10 cellular contexts compared by ENCODE assay signal in the genomic region with DNA sequence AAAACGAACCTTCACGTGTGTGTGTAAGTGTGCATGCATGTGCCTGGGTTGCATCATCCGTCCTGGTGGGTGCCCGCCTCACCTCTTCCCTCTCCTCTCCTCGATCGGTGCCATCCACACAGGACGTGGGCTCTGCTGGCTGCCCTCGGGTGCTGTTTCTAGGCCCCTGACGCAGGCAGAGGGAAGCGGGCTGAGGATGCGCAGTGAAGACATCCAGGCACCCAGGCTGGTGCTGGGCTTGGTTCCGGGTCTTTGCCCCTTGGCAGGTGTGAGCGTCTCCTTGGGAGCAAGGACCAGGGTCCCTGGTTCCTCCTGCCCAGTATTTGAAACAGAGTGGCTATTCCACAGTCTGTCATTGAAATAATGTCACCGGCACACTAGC. TPM values are rescaled to one million over a fixed set of nuclear protein-coding genes. Genes with fewer than 3 reads are reported as not detected.
DNase-seq lines count a peak whose midpoint lies in the region; ATAC-seq and TF ChIP-seq lines count a peak whose summit lies in the region.
"Had no signal": no experiment of that assay in that cellular context is flagged by ENCODE, and none has a peak within 500 bp of the region (broad histone marks: within the 10 kb centered on the region; RNA-seq: fewer than 3 reads in every experiment).

No MANE protein-coding gene starts in this region.

- H3K36me3 ChIP-seq in neuronal stem cell (replicated peaks in 1 of 2; ENCODE audit: control insufficient read depth in 2 of 2, insufficient read depth in 2 of 2, low read length in 2 of 2) (peaks cover 0 to 2% of the 10 kb centered on the region in 2 donors), thoracic aorta (no peaks in the 10 kb centered on the region)

- WGBS in neuronal stem cell (ENCODE audit: extremely low coverage in 2 of 2, insufficient read length in 2 of 2, insufficient replicate concordance in 1 of 2), 2 donors, result no CpG with 5 or more reads among the region's 14 CpGs

- H3K4me3 Mint-ChIP-seq in activated naive CD4-positive, alpha-beta T cell treated with anti-CD3 and anti-CD28 coated beads, Interleukin-2, amount 10 ng/mL, durations not matched to agents 7 days and 5 days, result peak overlapping the region; percentile 44
- H3K4me3 Mint-ChIP-seq: mesothelial cell of epicardium had no signal

- TF ChIP-seq CTCF in choroid plexus epithelial cell (conservative IDR thresholded peaks at IDR 0.05; ENCODE audit: low read depth, low read length) (no peak), thoracic aorta (IDR thresholded peaks at IDR 0.05) (no peak)

- peaks cover 9 to 16% of the 10 kb centered on the region in 2 donors for H3K4me1 ChIP-seq in neuronal stem cell (ENCODE audit: control insufficient read depth in 2 of 2, insufficient read depth in 1 of 2, low read depth in 1 of 2, low read length in 2 of 2)
- peaks cover 0 to 17% of the 10 kb centered on the region in 2 donors for H3K4me1 ChIP-seq in thoracic aorta (ENCODE audit: control insufficient read depth in 1 of 2, low read depth in 2 of 2)

- H3K9me3 ChIP-seq in neuronal stem cell (replicated peaks in 1 of 2; ENCODE audit: control insufficient read depth in 2 of 2, insufficient read depth in 1 of 2, low read depth in 1 of 2, low read length in 2 of 2) (peaks cover 0 to 3% of the 10 kb centered on the region in 2 donors), thoracic aorta (no peaks in the 10 kb centered on the region)

- no peak for DNase-seq in activated naive CD4-positive, alpha-beta T cell treated with anti-CD3 and anti-CD28 coated beads, Interleukin-2, amount 10 ng/mL, durations not matched to agents 7 days and 5 days
- no peak for DNase-seq in activated naive CD4-positive, alpha-beta T cell treated with anti-CD3 and anti-CD28 coated beads, Interleukin-2, amount 50 U/mL, for 72 hours (ENCODE audit: low spot score in 2 of 2)
- no peak for DNase-seq in choroid plexus epithelial cell (ENCODE audit: low read depth)
- DNase-seq in neuronal stem cell (ENCODE audit: low spot score), result no peak
- DNase-seq in thoracic aorta (ENCODE audit: low spot score), result no peak
- no peak for DNase-seq in DMS53 (lab: John Stamatoyannopoulos, UW)
- no peak for DNase-seq in glomerular visceral epithelial cell (ENCODE audit: extremely low spot score)

- no peak overlapping the region for H3K27ac Mint-ChIP-seq in activated naive CD4-positive, alpha-beta T cell treated with anti-CD3 and anti-CD28 coated beads, Interleukin-2, amount 10 ng/mL, durations not matched to agents 7 days and 5 days
- no peak overlapping the region for H3K27ac Mint-ChIP-seq in activated naive CD4-positive, alpha-beta T cell treated with anti-CD3 and anti-CD28 coated beads, Interleukin-2, amount 50 U/mL, for 72 hours
- H3K27ac Mint-ChIP-seq: activated T-helper 2 cell treated with anti-CD3 and anti-CD28 coated beads, Interferon-gamma antibody, Interleukin-2, Interleukin-4, amounts not matched to agents 10 μg/mL and 5 μg/mL and 100 μg/mL, durations not matched to agents 14 hours and 24 hours and 36 hours; mesothelial cell of epicardium had no signal

- CTCF ChIA-PET in activated naive CD4-positive, alpha-beta T cell treated with anti-CD3 and anti-CD28 coated beads, Interleukin-2, amount 10 ng/mL, durations not matched to agents 7 days and 5 days (lab: Charles Lee), result no interaction called here

- H3K23ac ChIP-seq in neuronal stem cell (ENCODE audit: low read depth, low read length, poor library complexity), result peak overlapping the region; percentile 28

- H3K14ac ChIP-seq in neuronal stem cell (ENCODE audit: low read length), result no peak overlapping the region

- H2BK120ac ChIP-seq in neuronal stem cell (ENCODE audit: low read depth, low read length), result no peak overlapping the region

- peak overlapping the region; percentile 92 for H2AFZ ChIP-seq in neuronal stem cell (ENCODE audit: low read length)

- peak overlapping the region; percentile 20 for H4K8ac ChIP-seq in neuronal stem cell (ENCODE audit: low read depth, low read length)

- H3K4me2 ChIP-seq in neuronal stem cell (ENCODE audit: insufficient read depth, low read length, poor library complexity, severe bottlenecking), result no peak overlapping the region

- no peaks in the 10 kb centered on the region for H3K79me1 ChIP-seq in neuronal stem cell (ENCODE audit: low read depth, low read length)

- peaks cover 10% of the 10 kb centered on the region for H3K27me3 Mint-ChIP-seq in activated naive CD4-positive, alpha-beta T cell treated with anti-CD3 and anti-CD28 coated beads, Interleukin-2, amount 10 ng/mL, durations not matched to agents 7 days and 5 days

- H3K27ac ChIP-seq in neuronal stem cell (replicated peaks; ENCODE audit: low read length) (no peak overlapping the region), thoracic aorta (peak overlapping the region in 1 of 2 donors; percentile 69)

- H3K4me3 ChIP-seq in choroid plexus epithelial cell (ENCODE audit: low read depth, low read length) (peak overlapping the region; percentile 2), neuronal stem cell (ENCODE audit: low read length in 2 of 2) (peak overlapping the region in 1 of 2 donors; percentile 59), thoracic aorta (peak overlapping the region; percentile 66)

- no peak overlapping the region for H4K91ac ChIP-seq in neuronal stem cell (ENCODE audit: low read depth, low read length, poor library complexity)

- H3K27me3 ChIP-seq in neuronal stem cell (ENCODE audit: control insufficient read depth in 3 of 3, insufficient read depth in 3 of 3, low read depth in 1 of 3, low read length in 3 of 3) (peaks cover 0 to 4% (median 0%) of the 10 kb centered on the region in 3 experiments), thoracic aorta (replicated peaks; ENCODE audit: insufficient read depth) (no peaks in the 10 kb centered on the region)

- no peak overlapping the region for H3K4ac ChIP-seq in neuronal stem cell (ENCODE audit: low read length)

- peaks cover 6% of the 10 kb centered on the region for H3K4me1 Mint-ChIP-seq in activated naive CD4-positive, alpha-beta T cell treated with anti-CD3 and anti-CD28 coated beads, Interleukin-2, amount 10 ng/mL, durations not matched to agents 7 days and 5 days
- H3K4me1 Mint-ChIP-seq: mesothelial cell of epicardium had no signal

- H3K36me3 Mint-ChIP-seq in activated naive CD4-positive, alpha-beta T cell treated with anti-CD3 and anti-CD28 coated beads, Interleukin-2, amount 10 ng/mL, durations not matched to agents 7 days and 5 days, result no peaks in the 10 kb centered on the region
- H3K36me3 Mint-ChIP-seq in activated naive CD4-positive, alpha-beta T cell treated with anti-CD3 and anti-CD28 coated beads, Interleukin-2, amount 50 U/mL, for 72 hours, result no peaks in the 10 kb centered on the region
- H3K36me3 Mint-ChIP-seq: mesothelial cell of epicardium had no signal

- no peaks in the 10 kb centered on the region for H3K9me3 Mint-ChIP-seq in activated naive CD4-positive, alpha-beta T cell treated with anti-CD3 and anti-CD28 coated beads, Interleukin-2, amount 10 ng/mL, durations not matched to agents 7 days and 5 days
- no peaks in the 10 kb centered on the region for H3K9me3 Mint-ChIP-seq in activated naive CD4-positive, alpha-beta T cell treated with anti-CD3 and anti-CD28 coated beads, Interleukin-2, amount 50 U/mL, for 72 hours
- H3K9me3 Mint-ChIP-seq: activated T-helper 2 cell treated with anti-CD3 and anti-CD28 coated beads, Interferon-gamma antibody, Interleukin-2, Interleukin-4, amounts not matched to agents 10 μg/mL and 5 μg/mL and 100 μg/mL, durations not matched to agents 14 hours and 24 hours and 36 hours; mesothelial cell of epicardium had no signal

- H3K18ac ChIP-seq in neuronal stem cell (ENCODE audit: low read length), result peak overlapping the region; percentile 24

- ATAC-seq in activated naive CD4-positive, alpha-beta T cell treated with anti-CD3 and anti-CD28 coated beads, Interleukin-2, amount 50 U/mL, for 72 hours, result no peak
- ATAC-seq in thoracic aorta (ENCODE audit: insufficient number of reproducible peaks, low FRiP score, low read depth), result no peak
- ATAC-seq in activated CD4-positive, CD25-positive, alpha-beta regulatory T cell treated with anti-CD3 and anti-CD28 coated beads, Interleukin-2, amount 50 U/mL, for 24 hours, result no peak

- no peak overlapping the region for H3K9ac ChIP-seq in neuronal stem cell (ENCODE audit: low read depth, low read length, poor library complexity)

- no peak overlapping the region for H2BK12ac ChIP-seq in neuronal stem cell (ENCODE audit: low read length)

- H2AK5ac ChIP-seq in neuronal stem cell (ENCODE audit: low read depth, low read length), result peak overlapping the region; percentile 60

- H2BK5ac ChIP-seq in neuronal stem cell (ENCODE audit: low read length), result peak overlapping the region; percentile 84

- peak overlapping the region; percentile 14 for H2BK15ac ChIP-seq in neuronal stem cell (ENCODE audit: low read length)

RNA-seq across cellular contexts. Expression of a gene that starts 6.2 kb away (rescaled TPM):
- total RNA-seq in activated naive CD4-positive, alpha-beta T cell treated with anti-CD3 and anti-CD28 coated beads, Interleukin-2, amount 50 U/mL, for 72 hours, result 10 to 100 TPM; 15.8 to 51.4 TPM
- polyA plus RNA-seq in neuronal stem cell (2013, experiment 1 of 2), result 31.1 TPM
- polyA plus RNA-seq in neuronal stem cell (2013, experiment 2 of 2), result 29.1 TPM
- total RNA-seq in thoracic aorta, result 10 to 100 TPM; 51.9 to 78.9 TPM

RNA-seq across cellular contexts. Expression of a gene that starts 45.5 kb away (rescaled TPM):
- 1 to 10 TPM; 6.8 to 7.3 TPM for total RNA-seq in activated naive CD4-positive, alpha-beta T cell treated with anti-CD3 and anti-CD28 coated beads, Interleukin-2, amount 50 U/mL, for 72 hours
- polyA plus RNA-seq in neuronal stem cell (2013, experiment 1 of 2), result 6.1 TPM
- polyA plus RNA-seq in neuronal stem cell (2013, experiment 2 of 2), result 5.5 TPM
- total RNA-seq in thoracic aorta, result 10 to 100 TPM; 15.0 to 27.2 TPM
